In genomic region chr15:73994419-73994883, GRCh38 we compare ENCODE assay signal across 8 cellular contexts. TPM values are rescaled to one million over a fixed set of nuclear protein-coding genes. Genes with fewer than 3 reads are reported as not detected.
DNase-seq lines count a peak whose midpoint lies in the region; ATAC-seq and TF ChIP-seq lines count a peak whose summit lies in the region.

A gene with protein sequence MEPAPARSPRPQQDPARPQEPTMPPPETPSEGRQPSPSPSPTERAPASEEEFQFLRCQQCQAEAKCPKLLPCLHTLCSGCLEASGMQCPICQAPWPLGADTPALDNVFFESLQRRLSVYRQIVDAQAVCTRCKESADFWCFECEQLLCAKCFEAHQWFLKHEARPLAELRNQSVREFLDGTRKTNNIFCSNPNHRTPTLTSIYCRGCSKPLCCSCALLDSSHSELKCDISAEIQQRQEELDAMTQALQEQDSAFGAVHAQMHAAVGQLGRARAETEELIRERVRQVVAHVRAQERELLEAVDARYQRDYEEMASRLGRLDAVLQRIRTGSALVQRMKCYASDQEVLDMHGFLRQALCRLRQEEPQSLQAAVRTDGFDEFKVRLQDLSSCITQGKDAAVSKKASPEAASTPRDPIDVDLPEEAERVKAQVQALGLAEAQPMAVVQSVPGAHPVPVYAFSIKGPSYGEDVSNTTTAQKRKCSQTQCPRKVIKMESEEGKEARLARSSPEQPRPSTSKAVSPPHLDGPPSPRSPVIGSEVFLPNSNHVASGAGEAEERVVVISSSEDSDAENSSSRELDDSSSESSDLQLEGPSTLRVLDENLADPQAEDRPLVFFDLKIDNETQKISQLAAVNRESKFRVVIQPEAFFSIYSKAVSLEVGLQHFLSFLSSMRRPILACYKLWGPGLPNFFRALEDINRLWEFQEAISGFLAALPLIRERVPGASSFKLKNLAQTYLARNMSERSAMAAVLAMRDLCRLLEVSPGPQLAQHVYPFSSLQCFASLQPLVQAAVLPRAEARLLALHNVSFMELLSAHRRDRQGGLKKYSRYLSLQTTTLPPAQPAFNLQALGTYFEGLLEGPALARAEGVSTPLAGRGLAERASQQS (plus strand): TSS chr15:73994716. CDS start chr15:73994813, 97 bp downstream.

- ATAC-seq in GM21717 (IDR thresholded peaks at IDR 0.05; ENCODE audit: unreplicated experiment) (peak; percentile 68), esophagus mucosa (peak; percentile 81)

- peak in 1 of 6 experiments; percentile 4 for TF ChIP-seq CTCF in Peyer's patch (IDR thresholded peaks at IDR 0.05)

- peaks cover 0 to 15% (median 0%) of the 10 kb centered on the region in 3 donors for H3K36me3 ChIP-seq in Peyer's patch
- peaks cover 11 to 15% of the 10 kb centered on the region in 2 donors for H3K36me3 ChIP-seq in muscle layer of duodenum (ENCODE audit: control insufficient read depth in 1 of 2, insufficient read depth in 2 of 2, low read length in 2 of 2)

- H3K4me1 ChIP-seq in Peyer's patch = peaks cover 0 to 77% (median 24%) of the 10 kb centered on the region in 4 donors
- peaks cover 21 to 61% of the 10 kb centered on the region in 2 donors for H3K4me1 ChIP-seq in muscle layer of duodenum (ENCODE audit: control insufficient read depth in 1 of 2, insufficient read depth in 2 of 2, low read length in 2 of 2)

- DNase-seq in DMS153 (lab: John Stamatoyannopoulos, UW) = peak; percentile 55
- DNase-seq in KG1 (lab: John Stamatoyannopoulos, UW) = peak; percentile 88
- DNase-seq in Peyer's patch = peak; percentile 95 to 99 (median 98)
- peak; percentile 96 to 97 for DNase-seq in activated T-cell treated with anti-CD3 and anti-CD28 coated beads, Interleukin-2, amount 50 U/mL, for 48 hours
- peak; percentile 91 for DNase-seq in stimulated activated CD8-positive, alpha-beta memory T cell treated with anti-CD3 and anti-CD28 coated beads, Interleukin-7, amount 100 ng/mL, for 4 hours (ENCODE audit: low read depth in 2 of 2)

- H3K4me3 ChIP-seq in Peyer's patch (peak within 1 kb of the TSS; percentile 72 to 87 (median 79)), muscle layer of duodenum (ENCODE audit: low read depth in 1 of 2, low read length in 2 of 2) (peak within 1 kb of the TSS; percentile 87 to 96)

- no peaks in the 10 kb centered on the region for H3K27me3 ChIP-seq in Peyer's patch
- no peaks in the 10 kb centered on the region for H3K27me3 ChIP-seq in muscle layer of duodenum (ENCODE audit: low read depth, low read length)

- H3K9me3 ChIP-seq in Peyer's patch = no peaks in the 10 kb centered on the region
- no peaks in the 10 kb centered on the region for H3K9me3 ChIP-seq in muscle layer of duodenum (ENCODE audit: control insufficient read depth in 1 of 2, low read length in 2 of 2)

- peak; percentile 54 to 80 for TF ChIP-seq POLR2A in Peyer's patch (IDR thresholded peaks at IDR 0.05)

- H3K27ac ChIP-seq in Peyer's patch (peak within 1 kb of the TSS; percentile 92 to 97 (median 95)), muscle layer of duodenum (ENCODE audit: low read length) (peak within 1 kb of the TSS; percentile 97)

RNA-seq across cellular contexts. Expression of the gene that starts here (rescaled TPM):
- total RNA-seq in Peyer's patch (100 to 1,000 TPM in 1 of 4 donors, 10 to 100 TPM in 3; 52.4 to 116 (median 82.9) TPM), esophagus mucosa (28.8 TPM)

Comparison
In these comparisons a context has a peak if more than half of its experiments do, and no peak if none do; other contexts are left out.
1. Peak in every context shown above with its lines: DNase-seq, ATAC-seq, H3K4me3 ChIP-seq and H3K27ac ChIP-seq.